Comparison of ENCODE assay signal across 1 cellular context in the genomic region with DNA sequence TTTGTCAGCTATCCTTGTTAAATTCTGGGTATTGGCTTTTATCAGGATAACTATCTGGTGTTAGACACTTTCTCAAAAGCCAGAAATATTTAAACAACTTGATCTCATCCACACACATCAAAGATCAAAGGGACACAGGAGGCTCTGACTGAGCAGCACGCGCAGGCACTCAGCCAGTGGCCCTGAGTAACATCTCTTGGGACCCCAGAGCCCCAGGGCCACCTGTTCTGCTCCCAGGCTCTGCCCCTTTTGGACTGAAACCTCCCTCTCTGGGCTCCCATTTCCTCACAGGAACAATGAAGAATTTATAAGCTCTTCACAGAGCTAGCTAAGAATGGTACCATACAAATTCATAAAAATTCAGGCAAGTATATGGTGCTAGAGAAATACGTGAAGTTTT.
TF ChIP-seq lines count a peak whose summit lies in the region.

No MANE protein-coding gene starts in this region.

TF ChIP-seq in GM12878, 131 proteins besides CTCF, POLR2A, EP300 and RAD21:
- TF ChIP-seq, protein P1, sequence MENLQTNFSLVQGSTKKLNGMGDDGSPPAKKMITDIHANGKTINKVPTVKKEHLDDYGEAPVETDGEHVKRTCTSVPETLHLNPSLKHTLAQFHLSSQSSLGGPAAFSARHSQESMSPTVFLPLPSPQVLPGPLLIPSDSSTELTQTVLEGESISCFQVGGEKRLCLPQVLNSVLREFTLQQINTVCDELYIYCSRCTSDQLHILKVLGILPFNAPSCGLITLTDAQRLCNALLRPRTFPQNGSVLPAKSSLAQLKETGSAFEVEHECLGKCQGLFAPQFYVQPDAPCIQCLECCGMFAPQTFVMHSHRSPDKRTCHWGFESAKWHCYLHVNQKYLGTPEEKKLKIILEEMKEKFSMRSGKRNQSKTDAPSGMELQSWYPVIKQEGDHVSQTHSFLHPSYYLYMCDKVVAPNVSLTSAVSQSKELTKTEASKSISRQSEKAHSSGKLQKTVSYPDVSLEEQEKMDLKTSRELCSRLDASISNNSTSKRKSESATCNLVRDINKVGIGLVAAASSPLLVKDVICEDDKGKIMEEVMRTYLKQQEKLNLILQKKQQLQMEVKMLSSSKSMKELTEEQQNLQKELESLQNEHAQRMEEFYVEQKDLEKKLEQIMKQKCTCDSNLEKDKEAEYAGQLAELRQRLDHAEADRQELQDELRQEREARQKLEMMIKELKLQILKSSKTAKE (IDR thresholded peaks at IDR 0.05; ENCODE audit: low read depth, poor library complexity, severe bottlenecking): no peak
- TF ChIP-seq MEF2B (IDR thresholded peaks at IDR 0.05; ENCODE audit: partially characterized antibody, poor library complexity, severe bottlenecking) (peak; percentile 43), YBX1 (IDR thresholded peaks at IDR 0.05) (no peak)
- TF ChIP-seq, protein P2, sequence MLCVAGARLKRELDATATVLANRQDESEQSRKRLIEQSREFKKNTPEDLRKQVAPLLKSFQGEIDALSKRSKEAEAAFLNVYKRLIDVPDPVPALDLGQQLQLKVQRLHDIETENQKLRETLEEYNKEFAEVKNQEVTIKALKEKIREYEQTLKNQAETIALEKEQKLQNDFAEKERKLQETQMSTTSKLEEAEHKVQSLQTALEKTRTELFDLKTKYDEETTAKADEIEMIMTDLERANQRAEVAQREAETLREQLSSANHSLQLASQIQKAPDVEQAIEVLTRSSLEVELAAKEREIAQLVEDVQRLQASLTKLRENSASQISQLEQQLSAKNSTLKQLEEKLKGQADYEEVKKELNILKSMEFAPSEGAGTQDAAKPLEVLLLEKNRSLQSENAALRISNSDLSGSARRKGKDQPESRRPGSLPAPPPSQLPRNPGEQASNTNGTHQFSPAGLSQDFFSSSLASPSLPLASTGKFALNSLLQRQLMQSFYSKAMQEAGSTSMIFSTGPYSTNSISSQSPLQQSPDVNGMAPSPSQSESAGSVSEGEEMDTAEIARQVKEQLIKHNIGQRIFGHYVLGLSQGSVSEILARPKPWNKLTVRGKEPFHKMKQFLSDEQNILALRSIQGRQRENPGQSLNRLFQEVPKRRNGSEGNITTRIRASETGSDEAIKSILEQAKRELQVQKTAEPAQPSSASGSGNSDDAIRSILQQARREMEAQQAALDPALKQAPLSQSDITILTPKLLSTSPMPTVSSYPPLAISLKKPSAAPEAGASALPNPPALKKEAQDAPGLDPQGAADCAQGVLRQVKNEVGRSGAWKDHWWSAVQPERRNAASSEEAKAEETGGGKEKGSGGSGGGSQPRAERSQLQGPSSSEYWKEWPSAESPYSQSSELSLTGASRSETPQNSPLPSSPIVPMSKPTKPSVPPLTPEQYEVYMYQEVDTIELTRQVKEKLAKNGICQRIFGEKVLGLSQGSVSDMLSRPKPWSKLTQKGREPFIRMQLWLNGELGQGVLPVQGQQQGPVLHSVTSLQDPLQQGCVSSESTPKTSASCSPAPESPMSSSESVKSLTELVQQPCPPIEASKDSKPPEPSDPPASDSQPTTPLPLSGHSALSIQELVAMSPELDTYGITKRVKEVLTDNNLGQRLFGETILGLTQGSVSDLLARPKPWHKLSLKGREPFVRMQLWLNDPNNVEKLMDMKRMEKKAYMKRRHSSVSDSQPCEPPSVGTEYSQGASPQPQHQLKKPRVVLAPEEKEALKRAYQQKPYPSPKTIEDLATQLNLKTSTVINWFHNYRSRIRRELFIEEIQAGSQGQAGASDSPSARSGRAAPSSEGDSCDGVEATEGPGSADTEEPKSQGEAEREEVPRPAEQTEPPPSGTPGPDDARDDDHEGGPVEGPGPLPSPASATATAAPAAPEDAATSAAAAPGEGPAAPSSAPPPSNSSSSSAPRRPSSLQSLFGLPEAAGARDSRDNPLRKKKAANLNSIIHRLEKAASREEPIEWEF (IDR thresholded peaks at IDR 0.05; ENCODE audit: insufficient replicate concordance, low read depth, low read length): peak; percentile 19
